1 cellular context compared by ENCODE assay signal in the genomic region with DNA sequence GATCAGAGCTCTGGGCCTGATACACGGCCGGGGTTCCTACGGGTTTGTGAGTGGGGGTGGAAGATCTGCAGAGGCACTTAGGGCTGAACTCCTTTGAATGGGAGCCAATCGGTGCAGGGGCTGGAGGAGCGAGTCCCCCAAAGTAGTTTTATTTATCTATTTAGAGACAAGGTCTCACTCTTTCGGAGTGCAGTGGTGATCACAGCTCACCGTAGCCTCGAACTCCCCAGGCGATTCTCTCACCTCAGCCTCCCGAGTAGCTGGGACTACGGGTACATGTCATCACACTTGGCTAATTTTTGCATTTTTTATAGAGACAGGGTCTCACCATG.
TF ChIP-seq lines count a peak whose summit lies in the region.

No MANE protein-coding gene starts in this region.

TF ChIP-seq in GM23338, 12 proteins besides CTCF, POLR2A, EP300 and RAD21 (continued from another document):
- TF ChIP-seq ZNF331 (CRISPR knock-in tag; IDR thresholded peaks at IDR 0.05; ENCODE audit: low read depth) (no peak), STAT1 (IDR thresholded peaks at IDR 0.05; ENCODE audit: unreplicated experiment) (no peak), CREB1 (CRISPR knock-in tag; IDR thresholded peaks at IDR 0.05; ENCODE audit: low read depth) (no peak), EZH2 (IDR thresholded peaks at IDR 0.05; ENCODE audit: low read depth, unreplicated experiment) (no peak), POLR2AphosphoS5 (IDR thresholded peaks at IDR 0.05; ENCODE audit: low read depth) (no peak), ZNF114 (CRISPR knock-in tag; IDR thresholded peaks at IDR 0.05) (no peak), EZH2phosphoT487 (IDR thresholded peaks at IDR 0.05; ENCODE audit: unreplicated experiment) (no peak)
- TF ChIP-seq, protein P1, sequence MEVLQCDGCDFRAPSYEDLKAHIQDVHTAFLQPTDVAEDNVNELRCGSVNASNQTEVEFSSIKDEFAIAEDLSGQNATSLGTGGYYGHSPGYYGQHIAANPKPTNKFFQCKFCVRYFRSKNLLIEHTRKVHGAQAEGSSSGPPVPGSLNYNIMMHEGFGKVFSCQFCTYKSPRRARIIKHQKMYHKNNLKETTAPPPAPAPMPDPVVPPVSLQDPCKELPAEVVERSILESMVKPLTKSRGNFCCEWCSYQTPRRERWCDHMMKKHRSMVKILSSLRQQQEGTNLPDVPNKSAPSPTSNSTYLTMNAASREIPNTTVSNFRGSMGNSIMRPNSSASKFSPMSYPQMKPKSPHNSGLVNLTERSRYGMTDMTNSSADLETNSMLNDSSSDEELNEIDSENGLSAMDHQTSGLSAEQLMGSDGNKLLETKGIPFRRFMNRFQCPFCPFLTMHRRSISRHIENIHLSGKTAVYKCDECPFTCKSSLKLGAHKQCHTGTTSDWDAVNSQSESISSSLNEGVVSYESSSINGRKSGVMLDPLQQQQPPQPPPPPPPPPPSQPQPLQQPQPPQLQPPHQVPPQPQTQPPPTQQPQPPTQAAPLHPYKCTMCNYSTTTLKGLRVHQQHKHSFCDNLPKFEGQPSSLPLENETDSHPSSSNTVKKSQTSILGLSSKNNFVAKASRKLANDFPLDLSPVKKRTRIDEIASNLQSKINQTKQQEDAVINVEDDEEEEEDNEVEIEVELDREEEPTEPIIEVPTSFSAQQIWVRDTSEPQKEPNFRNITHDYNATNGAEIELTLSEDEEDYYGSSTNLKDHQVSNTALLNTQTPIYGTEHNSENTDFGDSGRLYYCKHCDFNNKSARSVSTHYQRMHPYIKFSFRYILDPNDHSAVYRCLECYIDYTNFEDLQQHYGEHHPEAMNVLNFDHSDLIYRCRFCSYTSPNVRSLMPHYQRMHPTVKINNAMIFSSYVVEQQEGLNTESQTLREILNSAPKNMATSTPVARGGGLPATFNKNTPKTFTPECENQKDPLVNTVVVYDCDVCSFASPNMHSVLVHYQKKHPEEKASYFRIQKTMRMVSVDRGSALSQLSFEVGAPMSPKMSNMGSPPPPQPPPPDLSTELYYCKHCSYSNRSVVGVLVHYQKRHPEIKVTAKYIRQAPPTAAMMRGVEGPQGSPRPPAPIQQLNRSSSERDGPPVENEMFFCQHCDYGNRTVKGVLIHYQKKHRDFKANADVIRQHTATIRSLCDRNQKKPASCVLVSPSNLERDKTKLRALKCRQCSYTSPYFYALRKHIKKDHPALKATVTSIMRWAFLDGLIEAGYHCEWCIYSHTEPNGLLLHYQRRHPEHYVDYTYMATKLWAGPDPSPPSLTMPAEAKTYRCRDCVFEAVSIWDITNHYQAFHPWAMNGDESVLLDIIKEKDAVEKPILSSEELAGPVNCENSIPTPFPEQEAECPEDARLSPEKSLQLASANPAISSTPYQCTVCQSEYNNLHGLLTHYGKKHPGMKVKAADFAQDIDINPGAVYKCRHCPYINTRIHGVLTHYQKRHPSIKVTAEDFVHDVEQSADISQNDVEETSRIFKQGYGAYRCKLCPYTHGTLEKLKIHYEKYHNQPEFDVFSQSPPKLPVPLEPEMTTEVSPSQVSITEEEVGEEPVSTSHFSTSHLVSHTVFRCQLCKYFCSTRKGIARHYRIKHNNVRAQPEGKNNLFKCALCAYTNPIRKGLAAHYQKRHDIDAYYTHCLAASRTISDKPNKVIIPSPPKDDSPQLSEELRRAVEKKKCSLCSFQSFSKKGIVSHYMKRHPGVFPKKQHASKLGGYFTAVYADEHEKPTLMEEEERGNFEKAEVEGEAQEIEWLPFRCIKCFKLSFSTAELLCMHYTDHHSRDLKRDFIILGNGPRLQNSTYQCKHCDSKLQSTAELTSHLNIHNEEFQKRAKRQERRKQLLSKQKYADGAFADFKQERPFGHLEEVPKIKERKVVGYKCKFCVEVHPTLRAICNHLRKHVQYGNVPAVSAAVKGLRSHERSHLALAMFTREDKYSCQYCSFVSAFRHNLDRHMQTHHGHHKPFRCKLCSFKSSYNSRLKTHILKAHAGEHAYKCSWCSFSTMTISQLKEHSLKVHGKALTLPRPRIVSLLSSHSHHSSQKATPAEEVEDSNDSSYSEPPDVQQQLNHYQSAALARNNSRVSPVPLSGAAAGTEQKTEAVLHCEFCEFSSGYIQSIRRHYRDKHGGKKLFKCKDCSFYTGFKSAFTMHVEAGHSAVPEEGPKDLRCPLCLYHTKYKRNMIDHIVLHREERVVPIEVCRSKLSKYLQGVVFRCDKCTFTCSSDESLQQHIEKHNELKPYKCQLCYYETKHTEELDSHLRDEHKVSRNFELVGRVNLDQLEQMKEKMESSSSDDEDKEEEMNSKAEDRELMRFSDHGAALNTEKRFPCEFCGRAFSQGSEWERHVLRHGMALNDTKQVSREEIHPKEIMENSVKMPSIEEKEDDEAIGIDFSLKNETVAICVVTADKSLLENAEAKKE (CRISPR knock-in tag; IDR thresholded peaks at IDR 0.05), result no peak
TF ChIP-seq in GM23338: peak in this region for 0.
